8 cellular contexts compared by ENCODE assay signal in genomic region chr20:37095609-37096414, GRCh38.
DNase-seq lines count a peak whose midpoint lies in the region; ATAC-seq and TF ChIP-seq lines count a peak whose summit lies in the region.

TSS of gene RBL1 (minus strand) at chr20:37095997. CDS start at chr20:37095928, 69 bp downstream.

- TF ChIP-seq CTCF in choroid plexus epithelial cell (conservative IDR thresholded peaks at IDR 0.05; ENCODE audit: low read depth, low read length): peak; percentile 65

- peak; percentile 89 for DNase-seq in AG08396 (ENCODE audit: low spot score)
- DNase-seq in NCI-H446 treated with DMSO at 0.1 percent for 48 hours (lab: John Stamatoyannopoulos, UW): peak; percentile 88
- DNase-seq in activated CD4-positive, alpha-beta T cell treated with anti-CD3 and anti-CD28 coated beads for 1 hour: peak; percentile 76
- DNase-seq in choroid plexus epithelial cell (ENCODE audit: low read depth): peak; percentile 79
- DNase-seq in kidney glomerular epithelial cell (lab: John Stamatoyannopoulos, UW): peak; percentile 76
- DNase-seq in stimulated activated CD4-positive, alpha-beta T cell treated with anti-CD3 and anti-CD28 coated beads, Interleukin-15, amount 100 ng/mL, for 48 hours (ENCODE audit: low read depth in 2 of 2): peak; percentile 82 to 86

- peak within 1 kb of the TSS; percentile 84 for H3K4me3 ChIP-seq in choroid plexus epithelial cell (ENCODE audit: low read depth, low read length)

- ATAC-seq in GM19035 (IDR thresholded peaks at IDR 0.05; ENCODE audit: unreplicated experiment) (peak; percentile 70), HG03354 (IDR thresholded peaks at IDR 0.05; ENCODE audit: poor library complexity, severe bottlenecking, unreplicated experiment) (peak; percentile 73)

Comparison
In these comparisons a context has a peak if more than half of its experiments do, and no peak if none do; other contexts are left out.
1. Peak in every context shown above with its lines: DNase-seq, ATAC-seq and H3K4me3 ChIP-seq.